In the genomic region with DNA sequence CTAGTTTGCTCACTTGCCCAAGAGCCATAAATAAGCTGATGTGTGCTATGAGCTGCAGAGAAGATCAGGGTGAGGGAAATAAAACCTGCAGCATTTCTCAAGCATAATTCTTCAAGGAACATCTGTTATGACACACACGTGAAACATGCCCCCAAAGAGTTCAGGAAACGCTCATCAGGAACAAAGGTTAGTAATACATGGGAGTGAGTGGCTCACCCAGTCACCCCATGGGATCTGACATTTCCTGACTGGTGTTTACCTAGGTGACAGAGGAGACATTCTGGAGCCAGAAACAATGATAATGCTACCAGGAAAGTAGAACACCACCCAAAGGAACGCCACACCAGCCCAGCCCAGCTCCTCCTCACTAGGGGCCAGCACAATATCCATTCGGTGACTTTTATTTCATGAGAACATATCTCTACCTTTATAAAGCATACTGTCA, we compare ENCODE assay signal across 12 cellular contexts.
DNase-seq lines count a peak whose midpoint lies in the region; ATAC-seq, FAIRE-seq and TF ChIP-seq lines count a peak whose summit lies in the region.
"Had no signal": no experiment of that assay in that cellular context is flagged by ENCODE, and none has a peak within 500 bp of the region (broad histone marks: within the 10 kb centered on the region; RNA-seq: fewer than 3 reads in every experiment).

No MANE protein-coding gene starts in this region.

- H3K4me2 ChIP-seq in IMR-90 (ENCODE audit: low read depth, low read length) (no peak overlapping the region), HepG2 (ENCODE audit: low read depth, low read length) (peak overlapping the region; percentile 49)

- H2AFZ ChIP-seq in IMR-90 (replicated peaks; ENCODE audit: low read length, poor library complexity) (no peak overlapping the region), HepG2 (ENCODE audit: low read length) (no peak overlapping the region)

- no peak overlapping the region for H3K27ac Mint-ChIP-seq in Caco-2 (ENCODE audit: unreplicated experiment)
- H3K27ac Mint-ChIP-seq: brain had no signal

- no peak overlapping the region for H3K14ac ChIP-seq in IMR-90 (replicated peaks; ENCODE audit: low read depth, low read length)

- no peak overlapping the region for H2BK15ac ChIP-seq in IMR-90 (ENCODE audit: low read depth, low read length)

- TF ChIP-seq POLR2A in IMR-90 (IDR thresholded peaks at IDR 0.05; ENCODE audit: low read depth, low read length) (no peak), HepG2 (IDR thresholded peaks at IDR 0.05; ENCODE audit: insufficient read depth in 1 of 2, low read depth in 2 of 2, low read length in 2 of 2) (no peak)

- H3K4me3 ChIP-seq in Caco-2 (ENCODE audit: low read depth, low read length) (no peak overlapping the region), IMR-90 (ENCODE audit: insufficient read depth, low read depth, low read length) (no peak overlapping the region), brain microvascular endothelial cell (ENCODE audit: low read depth, low read length) (no peak overlapping the region), HepG2 (replicated peaks in 1 of 3; ENCODE audit: insufficient read depth in 1 of 3, low read depth in 2 of 3, low read length in 3 of 3) (no peak overlapping the region), ascending aorta (no peak overlapping the region)
- H3K4me3 ChIP-seq: K562 had no signal

- H3K36me3 Mint-ChIP-seq in Caco-2 (ENCODE audit: insufficient read depth, unreplicated experiment) = no peaks in the 10 kb centered on the region

- TF ChIP-seq EP300 in HepG2 (IDR thresholded peaks at IDR 0.05; ENCODE audit: low read depth in 2 of 2, low read length in 2 of 2) = peak; percentile 71 to 89; a peak in 3 of 4 replicates
- TF ChIP-seq EP300 in HepG2 (CRISPR knock-in tag; IDR thresholded peaks at IDR 0.05; ENCODE audit: borderline replicate concordance) = peak; percentile 88

- no peak overlapping the region for H3K23ac ChIP-seq in IMR-90 (ENCODE audit: low read depth, low read length)

- no peak for TF ChIP-seq RAD21 in IMR-90 (IDR thresholded peaks at IDR 0.05; ENCODE audit: low read length)
- TF ChIP-seq RAD21 in HepG2 (CRISPR knock-in tag; IDR thresholded peaks at IDR 0.05) = no peak

- H3K27me3 ChIP-seq in Caco-2 (replicated peaks; ENCODE audit: control insufficient read depth, insufficient read depth, low read length) (no peaks in the 10 kb centered on the region), IMR-90 (ENCODE audit: control insufficient read depth, insufficient read depth, low read length) (no peaks in the 10 kb centered on the region), brain microvascular endothelial cell (replicated peaks) (no peaks in the 10 kb centered on the region), HepG2 (ENCODE audit: control insufficient read depth in 1 of 2, insufficient read depth in 2 of 2, low read length in 2 of 2) (no peaks in the 10 kb centered on the region), ascending aorta (no peaks in the 10 kb centered on the region)

- no peak overlapping the region for H2BK5ac ChIP-seq in IMR-90 (ENCODE audit: low read depth, low read length, poor library complexity, severe bottlenecking)

- DNase-seq in Caco-2 = peak; percentile 7 to 57
- DNase-seq in IMR-90 = peak; percentile 1
- DNase-seq in brain microvascular endothelial cell = peak; percentile 14
- peak; percentile 95 for DNase-seq in HepG2 (ENCODE audit: low spot score)
- DNase-seq in NCI-H510A treated with DMSO at 0.1 percent for 48 hours (lab: John Stamatoyannopoulos, UW) = no peak
- no peak for DNase-seq in ascending aorta (ENCODE audit: low spot score in 2 of 2)
- DNase-seq: DND-41, occipital lobe had no signal

- POLR2A ChIA-PET in Caco-2 (lab: Charles Lee) = no interaction called here
- POLR2A ChIA-PET in IMR-90 (lab: Charles Lee; ENCODE audit: unreplicated experiment) = no interaction called here
- POLR2A ChIA-PET in HepG2 (lab: Yijun Ruan, JAX) = interaction anchor here (0.9 to 1.0 kb wide), 2 partner anchors 43 to 48 kb away, joined by 3 to 4 read pairs; no protein-coding TSS in a partner anchor

- H2BK20ac ChIP-seq in IMR-90 (ENCODE audit: low read depth, low read length) = no peak overlapping the region

- no peaks in the 10 kb centered on the region for H3K79me1 ChIP-seq in IMR-90 (ENCODE audit: low read depth in 1 of 2, low read length in 2 of 2)

- no peak overlapping the region for H2BK120ac ChIP-seq in IMR-90 (ENCODE audit: low read depth, low read length)

- H3K4me1 Mint-ChIP-seq in Caco-2 (ENCODE audit: low read depth, unreplicated experiment) = peaks cover 12% of the 10 kb centered on the region

- no peak overlapping the region for H2AK5ac ChIP-seq in IMR-90 (ENCODE audit: low read depth, low read length)

- BruUV-seq in Caco-2 (replicated peaks; lab: Mats Ljungman, UMichigan) (no TSS peak), IMR-90 (replicated peaks; lab: Mats Ljungman, UMichigan) (no TSS peak), HepG2 (replicated peaks; lab: Mats Ljungman, UMichigan) (no TSS peak)

- TF ChIP-seq CTCF in Caco-2 (IDR thresholded peaks at IDR 0.05; ENCODE audit: insufficient read depth in 1 of 2, low read depth in 1 of 2, low read length in 1 of 2, severe bottlenecking in 1 of 2, unreplicated experiment in 1 of 2) (no peak), IMR-90 (conservative IDR thresholded peaks at IDR 0.05; ENCODE audit: low read depth, low read length) (no peak), brain microvascular endothelial cell (IDR thresholded peaks at IDR 0.05; ENCODE audit: low read depth, low read length, missing control alignments) (no peak), HepG2 (CRISPR knock-in tag; IDR thresholded peaks at IDR 0.05) (no peak), ascending aorta (IDR thresholded peaks at IDR 0.05) (no peak)

- no peak overlapping the region for H4K5ac ChIP-seq in IMR-90 (ENCODE audit: low read depth, low read length)

- H3K9me3 Mint-ChIP-seq in Caco-2 (ENCODE audit: unreplicated experiment) = no peaks in the 10 kb centered on the region

- H3K4me1 ChIP-seq in Caco-2 = no peaks in the 10 kb centered on the region
- H3K4me1 ChIP-seq in IMR-90 (ENCODE audit: control insufficient read depth, insufficient read depth, low read length) = no peaks in the 10 kb centered on the region
- H3K4me1 ChIP-seq in HepG2 (ENCODE audit: insufficient read depth, low read length) = peaks cover 58% of the 10 kb centered on the region
- no peaks in the 10 kb centered on the region for H3K4me1 ChIP-seq in ascending aorta

- H3K9ac ChIP-seq in IMR-90 (ENCODE audit: low read depth, low read length) (no peak overlapping the region), HepG2 (ENCODE audit: insufficient read depth, low read depth, low read length) (peak overlapping the region; percentile 47)

- H3K27ac ChIP-seq in IMR-90 (ENCODE audit: insufficient read depth, low read length) (no peak overlapping the region), brain microvascular endothelial cell (no peak overlapping the region), HepG2 (ENCODE audit: extremely low read length, insufficient read depth, low read length) (peak overlapping the region; percentile 86), ascending aorta (no peak overlapping the region)

- ATAC-seq in IMR-90 (ENCODE audit: low read depth) (no peak), HepG2 (peak; percentile 98), GM19328 (IDR thresholded peaks at IDR 0.05; ENCODE audit: unreplicated experiment) (no peak), HG03460 (IDR thresholded peaks at IDR 0.05; ENCODE audit: unreplicated experiment) (no peak)
- ATAC-seq: K562 had no signal

- H3K36me3 ChIP-seq in Caco-2 (ENCODE audit: control insufficient read depth, insufficient read depth, low read length) (no peaks in the 10 kb centered on the region), IMR-90 (ENCODE audit: control insufficient read depth, insufficient read depth, low read length) (no peaks in the 10 kb centered on the region), brain microvascular endothelial cell (replicated peaks) (no peaks in the 10 kb centered on the region), HepG2 (replicated peaks in 1 of 2; ENCODE audit: control insufficient read depth in 1 of 2, insufficient read depth in 2 of 2, low read length in 2 of 2) (no peaks in the 10 kb centered on the region), ascending aorta (no peaks in the 10 kb centered on the region)

- H3K27me3 Mint-ChIP-seq in Caco-2 (ENCODE audit: insufficient read depth, unreplicated experiment) = peaks cover 8% of the 10 kb centered on the region

- no peaks in the 10 kb centered on the region for H3K9me1 ChIP-seq in IMR-90 (ENCODE audit: insufficient read depth, low read length)

- H4K20me1 ChIP-seq in IMR-90 (ENCODE audit: insufficient read depth, low read length) = no peaks in the 10 kb centered on the region
- no peaks in the 10 kb centered on the region for H4K20me1 ChIP-seq in HepG2 (ENCODE audit: insufficient read depth, low read length)

- H3K4ac ChIP-seq in IMR-90 (ENCODE audit: low read depth, low read length) = no peak overlapping the region

- peak; percentile 88 for FAIRE-seq in HepG2 (lab: Jason Lieb, UNC)
- FAIRE-seq: K562 had no signal

- H3K9me3 ChIP-seq in Caco-2 (no peaks in the 10 kb centered on the region), IMR-90 (ENCODE audit: control insufficient read depth, insufficient read depth, low read length) (no peaks in the 10 kb centered on the region), HepG2 (ENCODE audit: low read length) (no peaks in the 10 kb centered on the region), ascending aorta (no peaks in the 10 kb centered on the region)

- H2AK9ac ChIP-seq in IMR-90 (replicated peaks; ENCODE audit: low read depth, low read length, poor library complexity) = no peak overlapping the region

- H3K56ac ChIP-seq in IMR-90 (ENCODE audit: extremely low read depth, insufficient read depth, low read length) = no peak overlapping the region

- no peak overlapping the region for H4K91ac ChIP-seq in IMR-90 (ENCODE audit: insufficient read depth, low read depth, low read length)

- in situ Hi-C loops in IMR-90 (cut with MboI; ENCODE audit: low sequenced_read_pairs) (no loop called here), brain microvascular endothelial cell (cut with HindIII; ENCODE audit: low pct_ligation_motif_present, low sequenced_read_pairs) (no loop called here), HepG2 (cut with HindIII; ENCODE audit: extremely low pct_ligation_motif_present, low pct_unique_long_range_greater_than_20kb) (no loop called here)

- H3K79me2 ChIP-seq in HepG2 (ENCODE audit: insufficient read depth, low read length) = peaks cover 20% of the 10 kb centered on the region

- no peak overlapping the region for H4K8ac ChIP-seq in IMR-90 (ENCODE audit: low read depth in 2 of 2, low read length in 2 of 2)

- H3K18ac ChIP-seq in IMR-90 (ENCODE audit: low read depth, low read length) = no peak overlapping the region

- H3K4me3 Mint-ChIP-seq in Caco-2 (ENCODE audit: unreplicated experiment) = no peak overlapping the region
- H3K4me3 Mint-ChIP-seq: brain had no signal

- CTCF ChIA-PET in Caco-2 (lab: Charles Lee) (no interaction called here), IMR-90 (lab: Yijun Ruan, JAX) (no interaction called here), HepG2 (lab: Yijun Ruan, JAX; ENCODE audit: low intra/inter-chr PET ratio, low total read pairs) (interaction anchor here (0.6 kb wide), 1 partner anchor 66 kb away, joined by 3 read pairs; the partner anchor contains the start of gene FRMD3)

- no CpG with 5 or more reads among the region's 4 CpGs for WGBS in IMR-90 (ENCODE audit: extremely low coverage in 2 of 2, insufficient read length in 1 of 2), 2 experiments
- 2% methylated on average over 4 of the region's 4 CpGs for WGBS in HepG2 (ENCODE audit: low lambda C conversion rate)

- intact Hi-C loops in Caco-2 (cut with micrococcal nuclease; ENCODE audit: unreplicated experiment) (no loop called here), IMR-90 (cut with micrococcal nuclease) (no loop called here), HepG2 (cut with micrococcal nuclease; ENCODE audit: unreplicated experiment) (loop anchor here (1.0 to 2.0 kb wide), 2 partner anchors 67 to 136 kb away; partner anchors contain the start of gene FRMD3), ascending aorta (cut with DNase I) (no loop called here)

- dilution Hi-C loops in IMR-90 (cut with HindIII; ENCODE audit: low sequenced_read_pairs, unreplicated experiment) = no loop called here

Comparison
In these comparisons a context has a peak if more than half of its experiments do, and no peak if none do; other contexts are left out.
1. DNase-seq: peak in Caco-2 (2 of 2), IMR-90 (single experiment), brain microvascular endothelial cell (single experiment) and HepG2 (single experiment); none in NCI-H510A treated with DMSO at 0.1 percent for 48 hours (single experiment) and ascending aorta (0 of 2).